8 cellular contexts compared by ENCODE assay signal in the genomic region with DNA sequence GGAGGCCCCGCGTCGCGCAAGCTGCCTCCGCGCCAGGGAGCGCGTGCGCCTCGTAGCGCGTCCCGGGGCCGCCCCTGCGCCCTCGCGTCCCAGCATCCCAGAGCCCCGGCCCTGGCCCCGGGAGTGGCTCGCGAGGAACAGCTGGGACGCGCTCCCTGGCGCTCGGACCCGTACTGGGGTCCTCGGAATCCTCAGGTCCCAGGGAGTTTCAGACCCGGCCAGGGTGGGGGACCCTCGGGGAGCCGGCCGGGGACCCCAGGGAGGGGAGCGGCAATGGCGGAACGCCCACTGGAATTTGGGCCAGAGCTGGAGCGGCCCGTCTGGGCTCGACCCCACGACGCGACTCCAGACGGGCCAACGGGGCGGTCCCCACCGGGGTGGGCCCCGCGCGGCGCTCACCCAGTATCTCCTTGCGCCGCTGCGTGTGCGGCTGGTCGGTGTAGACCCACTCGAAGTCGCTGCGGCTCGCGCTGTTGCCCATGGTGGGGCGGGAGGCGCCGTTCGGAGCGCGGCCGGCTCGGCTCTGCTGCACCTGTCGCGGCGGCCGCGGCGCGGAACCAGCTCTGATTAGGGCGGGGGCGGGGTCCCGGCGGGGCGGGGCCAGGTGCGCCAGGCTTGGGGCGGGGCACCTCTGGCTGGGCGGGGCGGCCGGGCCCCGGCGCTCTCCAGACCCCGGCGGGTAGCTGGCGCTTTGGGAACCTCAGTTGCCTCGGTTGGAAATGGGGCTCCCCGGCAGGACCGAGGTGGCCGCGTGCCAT. TPM values are rescaled to one million over a fixed set of nuclear protein-coding genes. Genes with fewer than 3 reads are reported as not detected.
DNase-seq lines count a peak whose midpoint lies in the region; ATAC-seq lines count a peak whose summit lies in the region.

Gene DEGS2 (minus strand): TSS at position 539 of the 758 bp plus-strand sequence. CDS start 58 bp downstream, at position 481.

- peak within 1 kb of the TSS; percentile 81 for H3K4me3 Mint-ChIP-seq in T-helper 17 cell
- peak within 1 kb of the TSS; percentile 52 for H3K4me3 Mint-ChIP-seq in stimulated activated effector memory CD8-positive, alpha-beta T cell treated with anti-CD3 and anti-CD28 coated beads, Interleukin-12 subunit alpha, Interleukin-12 subunit beta, amount 100 ng/mL, for 72 hours

- H3K27me3 ChIP-seq in mononuclear cell (ENCODE audit: insufficient read depth, low read length), result peaks cover 15% of the 10 kb centered on the region

- peak within 1 kb of the TSS; percentile 12 for H3K4me3 ChIP-seq in mononuclear cell (ENCODE audit: low read length)

- ATAC-seq in GM18861 (IDR thresholded peaks at IDR 0.05; ENCODE audit: unreplicated experiment), result peak; percentile 41
- peak; percentile 57 for ATAC-seq in HG03103 (IDR thresholded peaks at IDR 0.05; ENCODE audit: low read depth, unreplicated experiment)
- ATAC-seq in T-helper 17 cell, result peak; percentile 89
- ATAC-seq in stimulated activated effector memory CD8-positive, alpha-beta T cell treated with anti-CD3 and anti-CD28 coated beads, Interleukin-12 subunit alpha, Interleukin-12 subunit beta, amount 100 ng/mL, for 72 hours, result peak; percentile 79
- no peak for ATAC-seq in HG02884 (IDR thresholded peaks at IDR 0.05; ENCODE audit: unreplicated experiment)

- H3K4me1 Mint-ChIP-seq in T-helper 17 cell, result no peaks in the 10 kb centered on the region
- H3K4me1 Mint-ChIP-seq in stimulated activated effector memory CD8-positive, alpha-beta T cell treated with anti-CD3 and anti-CD28 coated beads, Interleukin-12 subunit alpha, Interleukin-12 subunit beta, amount 100 ng/mL, for 72 hours, result no peaks in the 10 kb centered on the region

- peaks cover 6% of the 10 kb centered on the region for H3K36me3 Mint-ChIP-seq in T-helper 17 cell (ENCODE audit: low read depth)
- peaks cover 7% of the 10 kb centered on the region for H3K36me3 Mint-ChIP-seq in stimulated activated effector memory CD8-positive, alpha-beta T cell treated with anti-CD3 and anti-CD28 coated beads, Interleukin-12 subunit alpha, Interleukin-12 subunit beta, amount 100 ng/mL, for 72 hours

- H3K27ac Mint-ChIP-seq in T-helper 17 cell, result no peak within 1 kb of the TSS
- H3K27ac Mint-ChIP-seq in stimulated activated effector memory CD8-positive, alpha-beta T cell treated with anti-CD3 and anti-CD28 coated beads, Interleukin-12 subunit alpha, Interleukin-12 subunit beta, amount 100 ng/mL, for 72 hours, result no peak within 1 kb of the TSS

- H3K27me3 Mint-ChIP-seq in T-helper 17 cell, result peaks cover 22% of the 10 kb centered on the region

- no peaks in the 10 kb centered on the region for H3K9me3 ChIP-seq in T-helper 17 cell (ENCODE audit: control insufficient read depth, low read length, poor library complexity, severe bottlenecking)
- no peaks in the 10 kb centered on the region for H3K9me3 ChIP-seq in mononuclear cell (ENCODE audit: low read depth, low read length)

- DNase-seq in T-helper 17 cell (peak; percentile 36 to 64 (median 60)), hepatic stellate cell (ENCODE audit: low spot score) (no peak)
- DNase-seq in central memory CD4-positive, alpha-beta T cell, result peak; percentile 38
- DNase-seq in stimulated activated effector memory CD8-positive, alpha-beta T cell treated with anti-CD3 and anti-CD28 coated beads, Interleukin-12 subunit alpha, Interleukin-12 subunit beta, amount 100 ng/mL, for 72 hours (ENCODE audit: low spot score in 2 of 2), result peak in 1 of 2 donors; percentile 35

- H3K4me1 ChIP-seq in mononuclear cell (ENCODE audit: insufficient read depth, low read length), result peaks cover 12% of the 10 kb centered on the region

- H3K9me3 Mint-ChIP-seq in stimulated activated effector memory CD8-positive, alpha-beta T cell treated with anti-CD3 and anti-CD28 coated beads, Interleukin-12 subunit alpha, Interleukin-12 subunit beta, amount 100 ng/mL, for 72 hours, result peaks cover 6% of the 10 kb centered on the region

RNA-seq across cellular contexts. Expression of gene DEGS2, which starts in this region (rescaled TPM):
- total RNA-seq in T-helper 17 cell, result under 1 TPM in 1 of 2 donors, not detected in 1; 0.30 TPM
- total RNA-seq in mononuclear cell, result 0.21 TPM

Comparison
In these comparisons a context has a peak if more than half of its experiments do, and no peak if none do; other contexts are left out.
1. Peak in DNase-seq and ATAC-seq in T-helper 17 cell; RNA of the gene not detected or under 1 TPM.